ENCODE assay signal across 9 cellular contexts in genomic region chr16:81645303-81645702, GRCh38.
DNase-seq lines count a peak whose midpoint lies in the region; ATAC-seq, FAIRE-seq and TF ChIP-seq lines count a peak whose summit lies in the region.
"Had no signal": no experiment of that assay in that cellular context is flagged by ENCODE, and none has a peak within 500 bp of the region (broad histone marks: within the 10 kb centered on the region; RNA-seq: fewer than 3 reads in every experiment).

No MANE protein-coding gene starts in this region.

- no peak overlapping the region for H3K27ac ChIP-seq in spleen

- CTCF ChIA-PET in T-cell (lab: Charles Lee): no interaction called here

- intact Hi-C loops in left cardiac atrium (cut with DNase I) (no loop called here), spleen (cut with DNase I; ENCODE audit: low total_unique reads) (no loop called here)

- POLR2A ChIA-PET in T-cell (lab: Charles Lee): no interaction called here

- H3K9me3 ChIP-seq in spleen: no peaks in the 10 kb centered on the region

- peaks cover 8% of the 10 kb centered on the region for H3K36me3 Mint-ChIP-seq in T-cell

- WGBS in spleen, 5 donors: 90 to 99% (median 94%) methylated on average over 16 to 19 of the region's 19 CpGs

- DNase-seq in HTR-8/SVneo (ENCODE audit: insufficient read length, low spot score) (peak; percentile 55), T1000 (lab: John Stamatoyannopoulos, UW) (peak; percentile 65), left cardiac atrium (peak; percentile 75), spleen (peak; percentile 54), T-cell (no peak), GM19238 (ENCODE audit: insufficient read length, low spot score) (no peak), activated gamma-delta T cell (lab: John Stamatoyannopoulos, UW) (no peak)
- DNase-seq: activated naive CD8-positive, alpha-beta T cell treated with anti-CD3 and anti-CD28 coated beads, Interleukin-2, amount 10 ng/mL, durations not matched to agents 7 days and 5 days had no signal

- H3K4me1 ChIP-seq in spleen: peaks cover 0 to 65% (median 21%) of the 10 kb centered on the region in 6 donors

- H3K4me3 ChIP-seq in spleen: no peak overlapping the region

- no peak for TF ChIP-seq CTCF in spleen (IDR thresholded peaks at IDR 0.05 in 8 of 11, conservative IDR thresholded peaks at IDR 0.05 in 3 of 11)

- TF ChIP-seq POLR2A in spleen (IDR thresholded peaks at IDR 0.05): no peak

- FAIRE-seq in HTR-8/SVneo (lab: Jason Lieb, UNC): peak; percentile 54

- H3K27ac Mint-ChIP-seq in T-cell: no peak overlapping the region
- H3K27ac Mint-ChIP-seq: activated naive CD8-positive, alpha-beta T cell treated with anti-CD3 and anti-CD28 coated beads, Interleukin-2, amount 10 ng/mL, durations not matched to agents 7 days and 5 days had no signal

- ATAC-seq in left cardiac atrium (peak; percentile 84 to 96), T-cell (replicated peaks in 1 of 4) (no peak), HG02678 (IDR thresholded peaks at IDR 0.05; ENCODE audit: unreplicated experiment) (no peak)

- peaks cover 16 to 30% (median 25%) of the 10 kb centered on the region in 3 donors for H3K4me1 Mint-ChIP-seq in T-cell

- H3K9me3 Mint-ChIP-seq in T-cell: peaks cover 0 to 4% (median 0%) of the 10 kb centered on the region in 3 donors
- H3K9me3 Mint-ChIP-seq: activated naive CD8-positive, alpha-beta T cell treated with anti-CD3 and anti-CD28 coated beads, Interleukin-2, amount 10 ng/mL, durations not matched to agents 7 days and 5 days had no signal

- H3K27me3 Mint-ChIP-seq in T-cell: no peaks in the 10 kb centered on the region
- H3K27me3 Mint-ChIP-seq: activated naive CD8-positive, alpha-beta T cell treated with anti-CD3 and anti-CD28 coated beads, Interleukin-2, amount 10 ng/mL, durations not matched to agents 7 days and 5 days had no signal

- no peaks in the 10 kb centered on the region for H3K27me3 ChIP-seq in spleen (replicated peaks in 1 of 7)

- H3K36me3 ChIP-seq in spleen: peaks cover 0 to 44% (median 0%) of the 10 kb centered on the region in 6 donors

- no peak overlapping the region for H3K4me3 Mint-ChIP-seq in T-cell
- H3K4me3 Mint-ChIP-seq: activated naive CD8-positive, alpha-beta T cell treated with anti-CD3 and anti-CD28 coated beads, Interleukin-2, amount 10 ng/mL, durations not matched to agents 7 days and 5 days had no signal

Comparison
In these comparisons a context has a peak if more than half of its experiments do, and no peak if none do; other contexts are left out.
1. DNase-seq: peak in HTR-8/SVneo (single experiment), T1000 (single experiment), left cardiac atrium (single experiment) and spleen (single experiment); none in T-cell (0 of 34), GM19238 (single experiment) and activated gamma-delta T cell (single experiment).
2. ATAC-seq: peak in left cardiac atrium (2 of 2); none in T-cell (0 of 4) and HG02678 (single experiment).